Comparison of ENCODE assay signal across 10 cellular contexts in the genomic region with DNA sequence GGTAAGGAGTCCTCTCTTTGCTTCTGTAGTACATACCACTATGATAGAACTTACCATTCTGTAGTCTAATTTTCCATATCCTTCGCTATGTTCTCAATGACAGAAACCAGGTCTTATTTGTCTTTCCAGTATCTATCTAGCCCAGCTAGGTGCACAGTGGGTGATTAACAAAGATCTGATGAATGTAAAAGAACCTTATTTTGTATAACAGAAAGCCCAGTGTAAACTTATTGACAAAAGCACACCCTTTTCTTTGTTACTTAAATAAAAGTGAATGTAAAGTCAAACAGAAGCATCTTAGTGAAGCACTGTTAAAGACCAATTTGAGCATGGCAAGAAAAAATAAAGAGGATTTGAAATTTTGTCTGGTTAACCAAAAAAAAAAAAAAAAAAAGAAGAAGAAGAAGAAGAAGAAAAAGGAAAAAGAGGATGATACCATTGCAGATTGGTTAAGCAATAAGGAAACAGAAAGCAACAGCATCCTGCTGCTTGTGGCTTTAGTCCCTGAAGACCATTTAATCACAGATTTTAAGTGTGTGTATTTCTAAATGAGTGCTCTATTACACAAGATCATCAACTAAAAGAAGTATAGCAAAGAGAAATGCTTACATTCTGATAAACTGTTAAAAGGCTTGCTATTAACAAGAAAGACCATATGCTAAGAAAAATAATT. TPM values are rescaled to one million over a fixed set of nuclear protein-coding genes. Genes with fewer than 3 reads are reported as not detected.
DNase-seq lines count a peak whose midpoint lies in the region; ATAC-seq and TF ChIP-seq lines count a peak whose summit lies in the region.
"Had no signal": no experiment of that assay in that cellular context is flagged by ENCODE, and none has a peak within 500 bp of the region (broad histone marks: within the 10 kb centered on the region; RNA-seq: fewer than 3 reads in every experiment).

No MANE protein-coding gene starts in this region.

- no peak overlapping the region for H3K4ac ChIP-seq in neuronal stem cell (ENCODE audit: low read length)

- H4K91ac ChIP-seq in neuronal stem cell (ENCODE audit: low read depth, low read length, poor library complexity) = no peak overlapping the region

- no peaks in the 10 kb centered on the region for H3K9me3 Mint-ChIP-seq in effector memory CD8-positive, alpha-beta T cell

- H3K4me2 ChIP-seq in neuronal stem cell (ENCODE audit: insufficient read depth, low read length, poor library complexity, severe bottlenecking) = no peak overlapping the region

- H3K9me3 ChIP-seq in neuronal stem cell (replicated peaks in 1 of 2; ENCODE audit: control insufficient read depth in 2 of 2, insufficient read depth in 1 of 2, low read depth in 1 of 2, low read length in 2 of 2) = no peaks in the 10 kb centered on the region

- no peak overlapping the region for H3K4me3 ChIP-seq in AG09309 (ENCODE audit: control insufficient read depth, low read depth, low read length)
- H3K4me3 ChIP-seq in neuronal stem cell (ENCODE audit: low read length in 2 of 2) = no peak overlapping the region

- ATAC-seq in GM19452 (IDR thresholded peaks at IDR 0.05; ENCODE audit: unreplicated experiment) = peak; percentile 63
- peak; percentile 57 for ATAC-seq in HG03575 (IDR thresholded peaks at IDR 0.05; ENCODE audit: extremely low read depth, insufficient number of reproducible peaks, low FRiP score, unreplicated experiment)
- ATAC-seq in effector memory CD8-positive, alpha-beta T cell (replicated peaks) = peak; percentile 31
- ATAC-seq: activated CD4-positive, CD25-positive, alpha-beta regulatory T cell treated with anti-CD3 and anti-CD28 coated beads, Interleukin-2, amount 50 U/mL, for 24 hours had no signal

- no peak overlapping the region for H2BK5ac ChIP-seq in neuronal stem cell (ENCODE audit: low read length)

- H3K14ac ChIP-seq in neuronal stem cell (ENCODE audit: low read length) = no peak overlapping the region

- no peak for TF ChIP-seq CTCF in AG09309 (IDR thresholded peaks at IDR 0.05; ENCODE audit: control insufficient read depth, insufficient read depth, low read depth, low read length, missing control alignments)

- H3K36me3 ChIP-seq in neuronal stem cell (replicated peaks in 1 of 2; ENCODE audit: control insufficient read depth in 2 of 2, insufficient read depth in 2 of 2, low read length in 2 of 2) = no peaks in the 10 kb centered on the region

- no peak overlapping the region for H3K9ac ChIP-seq in neuronal stem cell (ENCODE audit: low read depth, low read length, poor library complexity)

- peak overlapping the region in 1 of 2 donors; percentile 64 for H3K27ac Mint-ChIP-seq in effector memory CD8-positive, alpha-beta T cell

- no peak overlapping the region for H2AK5ac ChIP-seq in neuronal stem cell (ENCODE audit: low read depth, low read length)

- H4K8ac ChIP-seq in neuronal stem cell (ENCODE audit: low read depth, low read length) = no peak overlapping the region

- no peak overlapping the region for H3K27ac ChIP-seq in neuronal stem cell (replicated peaks; ENCODE audit: low read length)
- H3K27ac ChIP-seq: epithelial cell of prostate had no signal

- no peak overlapping the region for H3K23ac ChIP-seq in neuronal stem cell (ENCODE audit: low read depth, low read length, poor library complexity)

- no peaks in the 10 kb centered on the region for H3K36me3 Mint-ChIP-seq in effector memory CD8-positive, alpha-beta T cell (ENCODE audit: insufficient read depth)

- no peak overlapping the region for H2BK15ac ChIP-seq in neuronal stem cell (ENCODE audit: low read length)

- H2BK12ac ChIP-seq in neuronal stem cell (ENCODE audit: low read length) = no peak overlapping the region

- no peak overlapping the region for H3K18ac ChIP-seq in neuronal stem cell (ENCODE audit: low read length)

- peaks cover 9 to 36% of the 10 kb centered on the region in 2 donors for H3K4me1 Mint-ChIP-seq in effector memory CD8-positive, alpha-beta T cell (ENCODE audit: low read depth in 2 of 2)

- H3K27me3 ChIP-seq in neuronal stem cell (ENCODE audit: control insufficient read depth in 3 of 3, insufficient read depth in 3 of 3, low read depth in 1 of 3, low read length in 3 of 3) = no peaks in the 10 kb centered on the region

- DNase-seq in AG09309 (ENCODE audit: low read depth) (peak; percentile 40), amniotic stem cell (lab: John Stamatoyannopoulos, UW) (no peak), neuronal stem cell (ENCODE audit: low spot score) (no peak), iPS-NIHi11 (ENCODE audit: low spot score) (no peak)
- DNase-seq in effector memory CD8-positive, alpha-beta T cell = no peak
- no peak for DNase-seq in activated naive CD4-positive, alpha-beta T cell (lab: John Stamatoyannopoulos, UW)

- no peak overlapping the region for H2AFZ ChIP-seq in neuronal stem cell (ENCODE audit: low read length)

- H3K27me3 Mint-ChIP-seq in effector memory CD8-positive, alpha-beta T cell = no peaks in the 10 kb centered on the region

- no CpG with 5 or more reads among the region's 1 CpG for WGBS in neuronal stem cell (ENCODE audit: extremely low coverage in 2 of 2, insufficient read length in 2 of 2, insufficient replicate concordance in 1 of 2), 2 donors

- peak overlapping the region in 1 of 2 donors; percentile 56 for H3K4me3 Mint-ChIP-seq in effector memory CD8-positive, alpha-beta T cell

- H2BK120ac ChIP-seq in neuronal stem cell (ENCODE audit: low read depth, low read length) = no peak overlapping the region

- peaks cover 5 to 50% of the 10 kb centered on the region in 2 donors for H3K4me1 ChIP-seq in neuronal stem cell (ENCODE audit: control insufficient read depth in 2 of 2, insufficient read depth in 1 of 2, low read depth in 1 of 2, low read length in 2 of 2)

- no peaks in the 10 kb centered on the region for H3K79me1 ChIP-seq in neuronal stem cell (ENCODE audit: low read depth, low read length)

RNA-seq across cellular contexts. Expression of a gene that starts 21.2 kb away (rescaled TPM):
- 6.0 TPM for polyA plus RNA-seq in neuronal stem cell (2013, experiment 1 of 2)
- 5.9 TPM for polyA plus RNA-seq in neuronal stem cell (2013, experiment 2 of 2)
